In genomic region chr5:161847896-161848510, GRCh38 we compare ENCODE assay signal across 11 cellular contexts. TPM values are rescaled to one million over a fixed set of nuclear protein-coding genes. Genes with fewer than 3 reads are reported as not detected.
DNase-seq lines count a peak whose midpoint lies in the region; ATAC-seq and TF ChIP-seq lines count a peak whose summit lies in the region.
"Had no signal": no experiment of that assay in that cellular context is flagged by ENCODE, and none has a peak within 500 bp of the region (broad histone marks: within the 10 kb centered on the region; RNA-seq: fewer than 3 reads in every experiment).

Gene GABRA1 (plus strand): TSS chr5:161848120. CDS start chr5:161850811, 2,691 bp downstream.

- DNase-seq in GM23248, result peak; percentile 0
- DNase-seq in NCI-H82 (lab: John Stamatoyannopoulos, UW), result peak; percentile 60
- DNase-seq in esophagus muscularis mucosa (ENCODE audit: extremely low spot score), result no peak
- DNase-seq in occipital lobe (lab: John Stamatoyannopoulos, UW), result peak; percentile 44
- no peak for DNase-seq in EL
- DNase-seq in NCI-H2107 (lab: John Stamatoyannopoulos, UW), result no peak
- no peak for DNase-seq in stimulated activated CD4-positive, alpha-beta T cell treated with anti-CD3 and anti-CD28 coated beads, Interleukin-1b, Interleukin-23, amount 100 ng/mL, for 48 hours
- DNase-seq: Calu3, NCI-H226, T-helper 9 cell had no signal

- H3K9me3 ChIP-seq in GM23248 (ENCODE audit: low read depth) (no peaks in the 10 kb centered on the region), esophagus muscularis mucosa (no peaks in the 10 kb centered on the region)

- in situ Hi-C loops in GM23248 (cut with MboI), result no loop called here

- H3F3A ChIP-seq in GM23248 (ENCODE audit: insufficient read depth), result no peaks in the 10 kb centered on the region

- H2AFZ ChIP-seq in GM23248, result no peak within 1 kb of the TSS

- no peaks in the 10 kb centered on the region for H3K4me1 ChIP-seq in GM23248 (ENCODE audit: insufficient read depth)
- H3K4me1 ChIP-seq in esophagus muscularis mucosa, result peaks cover 0 to 15% (median 14%) of the 10 kb centered on the region in 4 donors

- no peak within 1 kb of the TSS for H3K9ac ChIP-seq in GM23248

- intact Hi-C loops in esophagus muscularis mucosa (cut with DNase I), result no loop called here

- H3K27me3 ChIP-seq in GM23248 (replicated peaks; ENCODE audit: insufficient read depth) (no peaks in the 10 kb centered on the region), esophagus muscularis mucosa (peaks cover 0 to 44% (median 8%) of the 10 kb centered on the region in 4 donors)

- no peak within 1 kb of the TSS for H3K4me3 ChIP-seq in GM23248
- peak within 1 kb of the TSS in 3 of 4 donors; percentile 17 to 33 (median 20) for H3K4me3 ChIP-seq in esophagus muscularis mucosa

- WGBS in GM23248 (ENCODE audit: low coverage in 1 of 2, low lambda C conversion rate in 2 of 2, missing lambda C conversion rate in 2 of 2), 2 experiments, result 1 to 4% methylated on average over 20 to 21 of the region's 21 CpGs
- WGBS in esophagus muscularis mucosa, result 3% methylated on average over 21 of the region's 21 CpGs

- H3K27ac ChIP-seq in GM23248 (no peak within 1 kb of the TSS), esophagus muscularis mucosa (replicated peaks in 1 of 4) (no peak within 1 kb of the TSS)

- TF ChIP-seq CTCF in esophagus muscularis mucosa (IDR thresholded peaks at IDR 0.05), result no peak

- no peaks in the 10 kb centered on the region for H3K9me2 ChIP-seq in GM23248 (ENCODE audit: insufficient read depth)

- no peak within 1 kb of the TSS for H3K4me2 ChIP-seq in GM23248 (ENCODE audit: unreplicated experiment)

- no peaks in the 10 kb centered on the region for H3K79me2 ChIP-seq in GM23248 (ENCODE audit: insufficient read depth)

- no peaks in the 10 kb centered on the region for H4K20me1 ChIP-seq in GM23248 (ENCODE audit: insufficient read depth)

- no peak for TF ChIP-seq POLR2A in esophagus muscularis mucosa (IDR thresholded peaks at IDR 0.05; ENCODE audit: low read depth)

- no peak for ATAC-seq in GM19328 (IDR thresholded peaks at IDR 0.05; ENCODE audit: unreplicated experiment)

- H3K36me3 ChIP-seq in GM23248 (ENCODE audit: low read depth) (no peaks in the 10 kb centered on the region), esophagus muscularis mucosa (no peaks in the 10 kb centered on the region)

- no peak for TF ChIP-seq EP300 in esophagus muscularis mucosa (IDR thresholded peaks at IDR 0.05)

RNA-seq across cellular contexts. Expression of gene GABRA1, which starts in this region (rescaled TPM):
- total RNA-seq in GM23248 (2014; rRNA removed; shearing (Covaris generic)), result not detected in 2 replicates
- polyA plus RNA-seq in GM23248 (2016; fragmentation: Nextera tagmentation; extraction: Ambion mirVana), result not detected in 2 replicates
- total RNA-seq in esophagus muscularis mucosa, result not detected
- total RNA-seq in occipital lobe, result 18.2 TPM
- total RNA-seq: Calu3 had no signal

Comparison
In these comparisons a context has a peak if more than half of its experiments do, and no peak if none do; other contexts are left out.
1. RNA of gene GABRA1 (total RNA-seq): 18.2 TPM in occipital lobe (single experiment); not detected in GM23248 and not detected in esophagus muscularis mucosa; every median in the first group is over 10 times any median in the second.
2. Peak in DNase-seq in GM23248; RNA of the gene not detected or under 1 TPM.
3. DNase-seq: peak in NCI-H82 (single experiment) and occipital lobe (single experiment); none in esophagus muscularis mucosa (single experiment), EL (single experiment), NCI-H2107 (single experiment) and stimulated activated CD4-positive, alpha-beta T cell treated with anti-CD3 and anti-CD28 coated beads, Interleukin-1b, Interleukin-23, amount 100 ng/mL, for 48 hours (single experiment).